In genomic region chr16:89855301-89855945, GRCh38 we compare ENCODE assay signal across 24 cellular contexts.
"Had no signal": no experiment of that assay in that cellular context is flagged by ENCODE, and none has a peak within 500 bp of the region (broad histone marks: within the 10 kb centered on the region; RNA-seq: fewer than 3 reads in every experiment).

No MANE protein-coding gene starts in this region.

- DNase-seq: activated B cell treated with CpG ODN at 0.5 μM for 24 hours; activated CD4-positive, alpha-beta T cell treated with anti-CD3 and anti-CD28 coated beads, Interleukin-2, amount 50 U/mL, for 1 hour; activated CD8-positive, alpha-beta T cell treated with anti-CD3 and anti-CD28 coated beads for 36 hours; activated gamma-delta T cell treated with Interleukin-2 at 50 U/mL for 16 hours; activated naive CD4-positive, alpha-beta T cell treated with anti-CD3 and anti-CD28 coated beads, Interleukin-2, amount 50 U/mL, for 16 hours; activated T-cell treated with anti-CD3 and anti-CD28 coated beads, Interleukin-2, amount 50 U/mL, for 4 hours; amniotic stem cell; caudate nucleus; cortex of kidney; effector memory CD8-positive, alpha-beta T cell; erythroblast; head of caudate nucleus; hypothalamus; immature natural killer cell; midbrain; naive thymus-derived CD8-positive, alpha-beta T cell; occipital lobe; spleen; stimulated activated naive CD4-positive, alpha-beta T cell; T-helper 2 cell had no signal

- ATAC-seq: activated CD8-positive, alpha-beta T cell treated with anti-CD3 and anti-CD28 coated beads for 36 hours; activated T-cell treated with anti-CD3 and anti-CD28 coated beads, Interleukin-2, amount 50 U/mL, for 4 hours; activated T-helper 17 cell treated with anti-CD3 and anti-CD28 coated beads, Interleukin-2, amount 50 U/mL, for 72 hours; effector memory CD8-positive, alpha-beta T cell; naive thymus-derived CD8-positive, alpha-beta T cell; right cardiac atrium had no signal

- H3K27ac ChIP-seq: spleen, thoracic aorta, vagina had no signal

- H3K36me3 ChIP-seq: spleen, thoracic aorta, vagina had no signal

- H3K4me1 ChIP-seq: vagina had no signal

- H3K9me3 ChIP-seq: spleen, thoracic aorta, vagina had no signal

- H3K4me3 ChIP-seq: spleen, thoracic aorta, vagina had no signal

- H3K27me3 ChIP-seq: vagina had no signal
